29 cellular contexts compared by ENCODE assay signal in the genomic region with DNA sequence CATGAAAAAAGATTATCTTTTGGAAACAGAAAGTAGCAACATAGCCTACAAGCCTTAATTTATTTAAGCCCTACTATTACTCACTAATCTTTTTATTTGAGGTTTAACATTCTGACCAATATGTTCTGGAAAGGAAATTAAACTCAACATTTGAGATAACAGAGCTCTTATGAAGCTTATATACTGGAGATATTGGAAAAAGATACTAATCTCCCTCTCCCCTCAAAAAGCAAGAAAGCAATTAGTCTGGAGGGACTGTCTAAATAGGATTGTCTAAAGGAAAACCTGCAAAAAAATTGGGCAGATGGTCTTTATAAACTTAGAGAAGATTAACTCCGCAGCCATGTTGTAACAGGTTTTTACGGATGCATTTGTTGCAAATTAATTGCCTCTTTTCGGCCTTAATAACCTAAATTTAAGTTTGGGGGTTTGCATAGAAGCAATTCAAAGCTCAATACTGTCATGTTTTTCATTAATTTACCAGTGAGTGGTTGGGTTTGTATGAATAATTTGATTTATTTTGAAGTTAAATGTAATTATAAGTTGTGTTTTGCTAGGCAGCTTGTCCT.
"Had no signal": no experiment of that assay in that cellular context is flagged by ENCODE, and none has a peak within 500 bp of the region (broad histone marks: within the 10 kb centered on the region; RNA-seq: fewer than 3 reads in every experiment).

No MANE protein-coding gene starts in this region.

- H3K27ac Mint-ChIP-seq: activated B cell treated with CpG ODN at 0.5 μM for 24 hours; activated CD4-positive, alpha-beta T cell treated with anti-CD3 and anti-CD28 coated beads, Interleukin-2, amount 10 ng/mL, durations not matched to agents 24 days and 14 days; activated CD8-positive, alpha-beta memory T cell treated with anti-CD3 and anti-CD28 coated beads, Interleukin-2, amount 10 ng/mL, durations not matched to agents 7 days and 5 days; activated naive CD4-positive, alpha-beta T cell treated with anti-CD3 and anti-CD28 coated beads, Interleukin-2, amount 50 U/mL, for 24 hours; activated T-cell treated with anti-CD3 and anti-CD28 coated beads, Interleukin-2, amount 50 U/mL, for 24 hours; activated T-helper 1 cell treated with anti-CD3 and anti-CD28 coated beads, Interleukin-12 subunit alpha, Interleukin-12 subunit beta, Interleukin-2, Interleukin-4 antibody, amounts not matched to agents 30 ng/mL and 10 ng/mL and 1 ng/mL, durations not matched to agents 14 hours and 24 hours and 36 hours; brain; T-helper 1 cell treated with Interleukin-12 subunit alpha and Interleukin-12 subunit beta and Interleukin-4 antibody, amounts not matched to agents 30 μg/mL and 1 μg/mL, for 36 hours had no signal

- H3K27me3 Mint-ChIP-seq: activated B cell treated with CpG ODN at 0.5 μM for 24 hours; activated CD4-positive, alpha-beta T cell treated with anti-CD3 and anti-CD28 coated beads, Interleukin-2, amount 10 ng/mL, durations not matched to agents 24 days and 14 days; activated CD8-positive, alpha-beta memory T cell treated with anti-CD3 and anti-CD28 coated beads, Interleukin-2, amount 10 ng/mL, durations not matched to agents 7 days and 5 days; activated naive CD4-positive, alpha-beta T cell treated with anti-CD3 and anti-CD28 coated beads, Interleukin-2, amount 50 U/mL, for 24 hours; activated T-cell treated with anti-CD3 and anti-CD28 coated beads, Interleukin-2, amount 50 U/mL, for 24 hours; brain; central memory CD8-positive, alpha-beta T cell had no signal

- H3K4me3 Mint-ChIP-seq: activated B cell treated with CpG ODN at 0.5 μM for 24 hours; activated CD4-positive, alpha-beta T cell treated with anti-CD3 and anti-CD28 coated beads, Interleukin-2, amount 10 ng/mL, durations not matched to agents 24 days and 14 days; activated CD8-positive, alpha-beta memory T cell treated with anti-CD3 and anti-CD28 coated beads, Interleukin-2, amount 10 ng/mL, durations not matched to agents 7 days and 5 days; activated naive CD4-positive, alpha-beta T cell treated with anti-CD3 and anti-CD28 coated beads, Interleukin-2, amount 50 U/mL, for 24 hours; activated T-cell treated with anti-CD3 and anti-CD28 coated beads, Interleukin-2, amount 50 U/mL, for 24 hours; activated T-helper 1 cell treated with anti-CD3 and anti-CD28 coated beads, Interleukin-12 subunit alpha, Interleukin-12 subunit beta, Interleukin-2, Interleukin-4 antibody, amounts not matched to agents 30 ng/mL and 10 ng/mL and 1 ng/mL, durations not matched to agents 14 hours and 24 hours and 36 hours; brain; central memory CD8-positive, alpha-beta T cell; T-helper 1 cell treated with Interleukin-12 subunit alpha and Interleukin-12 subunit beta and Interleukin-4 antibody, amounts not matched to agents 30 μg/mL and 1 μg/mL, for 36 hours had no signal

- FAIRE-seq: astrocyte had no signal

- H3K9me3 Mint-ChIP-seq: brain had no signal

- H3K4me1 Mint-ChIP-seq: activated B cell treated with CpG ODN at 0.5 μM for 24 hours had no signal

- ATAC-seq: activated CD8-positive, alpha-beta memory T cell treated with anti-CD3 and anti-CD28 coated beads, Interleukin-2, amount 10 ng/mL, durations not matched to agents 7 days and 5 days; Panc1; Right ventricle myocardium inferior had no signal

- DNase-seq: activated B cell treated with CpG ODN at 0.5 μM for 24 hours; activated CD4-positive, alpha-beta T cell treated with anti-CD3 and anti-CD28 coated beads for 1 hour; activated CD4-positive, alpha-beta T cell treated with anti-CD3 and anti-CD28 coated beads, Interleukin-2, amount 10 ng/mL, durations not matched to agents 24 days and 14 days; activated CD4-positive, alpha-beta T cell treated with anti-CD3 and anti-CD28 coated beads, Interleukin-2, amount 50 U/mL, for 48 hours; activated CD8-positive, alpha-beta memory T cell treated with anti-CD3 and anti-CD28 coated beads, Interleukin-2, amount 10 ng/mL, durations not matched to agents 7 days and 5 days; activated effector memory CD4-positive, alpha-beta T cell treated with Interleukin-2 at 50 U/mL for 16 hours; activated naive CD4-positive, alpha-beta T cell; activated T-cell treated with anti-CD3 and anti-CD28 coated beads, Interleukin-2, amount 50 U/mL, for 24 hours; cortex of kidney; Karpas-422; MM.1S; NCI-H1105 treated with DMSO at 0.1 percent for 48 hours; NCI-H146; NCI-H2029; NCI-H2107; NCI-H510A treated with DMSO at 0.1 percent for 48 hours; NCI-H774; NK-92 treated with Interleukin-12 subunit alpha and Interleukin-12 subunit beta, amount 100 ng/mL, for 24 hours; OCI-M1; RPMI8226; T-helper 9 cell had no signal

- H3K36me3 Mint-ChIP-seq: brain had no signal
